In the genomic region with DNA sequence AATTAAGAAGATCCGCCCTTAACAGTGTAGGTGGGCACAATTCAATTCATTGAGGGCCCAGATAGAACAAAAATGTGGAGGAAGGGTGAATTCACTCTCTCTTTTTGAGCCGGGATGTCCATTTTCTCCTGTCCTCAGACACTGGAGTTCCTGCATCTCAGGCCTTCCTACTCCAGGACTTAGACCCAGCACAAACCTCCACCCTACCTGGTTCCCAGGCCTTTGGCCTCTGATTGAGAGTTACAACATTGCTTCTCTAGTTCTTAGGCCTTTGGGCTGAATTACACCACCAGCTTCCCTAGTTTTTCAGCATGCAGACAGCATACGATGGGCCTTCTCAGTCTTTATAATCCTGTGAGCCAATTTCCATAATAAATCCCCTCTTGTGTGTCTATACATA, we compare ENCODE assay signal across 23 cellular contexts.
"Had no signal": no experiment of that assay in that cellular context is flagged by ENCODE, and none has a peak within 500 bp of the region (broad histone marks: within the 10 kb centered on the region; RNA-seq: fewer than 3 reads in every experiment).

No MANE protein-coding gene starts in this region.

- DNase-seq: activated B cell treated with CpG ODN at 0.5 μM for 24 hours; activated CD4-positive, alpha-beta memory T cell treated with anti-CD3 and anti-CD28 coated beads for 36 hours; activated CD4-positive, alpha-beta T cell treated with anti-CD3 and anti-CD28 coated beads for 1 hour; activated CD4-positive, alpha-beta T cell treated with anti-CD3 and anti-CD28 coated beads, Interleukin-2, amount 10 ng/mL, durations not matched to agents 7 days and 5 days; activated CD8-positive, alpha-beta memory T cell treated with anti-CD3 and anti-CD28 coated beads for 24 hours; activated gamma-delta T cell treated with Interleukin-2 at 50 U/mL for 16 hours; activated naive CD4-positive, alpha-beta T cell treated with anti-CD3 and anti-CD28 coated beads, Interleukin-2, amount 10 ng/mL, durations not matched to agents 7 days and 5 days; activated naive CD8-positive, alpha-beta T cell treated with anti-CD3 and anti-CD28 coated beads for 36 hours; activated T-cell treated with anti-CD3 and anti-CD28 coated beads, Interleukin-2, amount 50 U/mL, for 72 hours; cerebellar nuclear complex; Karpas-422; NCI-H1105 treated with DMSO at 0.1 percent for 48 hours; NCI-H1436 treated with DMSO at 0.1 percent for 48 hours; NCI-H187; NCI-H2081; NCI-H2171; NCI-H2227 treated with DMSO at 0.1 percent for 48 hours; NCI-H446 treated with DMSO at 0.1 percent for 48 hours; NCI-H524 treated with DMSO at 0.1 percent for 48 hours; NCI-H748 treated with DMSO at 0.1 percent for 48 hours; SIG-M5; T-helper 17 cell; T-helper 9 cell had no signal

- ATAC-seq: activated T-cell treated with anti-CD3 and anti-CD28 coated beads, Interleukin-2, amount 50 U/mL, for 72 hours; T-helper 17 cell had no signal
